17 cellular contexts compared by ENCODE assay signal in the genomic region with DNA sequence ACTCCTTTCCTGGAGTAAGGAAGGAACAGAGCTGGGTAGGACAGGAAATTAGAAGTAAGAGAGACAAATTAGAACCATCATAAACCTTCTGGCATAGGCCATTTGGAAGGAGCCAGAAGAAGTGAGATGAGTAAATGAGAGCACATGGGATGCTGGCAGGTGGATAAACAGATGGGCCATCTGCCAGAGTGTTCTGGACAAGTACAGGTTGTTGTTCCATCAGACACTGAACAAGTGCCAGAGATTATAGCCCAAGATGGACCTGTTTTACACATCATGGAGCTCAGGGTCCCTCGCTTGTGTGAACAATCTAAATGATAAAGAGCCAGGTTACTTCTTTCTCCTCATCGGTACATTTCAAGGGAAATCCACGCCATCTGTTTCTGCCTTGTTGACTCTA.
DNase-seq lines count a peak whose midpoint lies in the region; ATAC-seq and TF ChIP-seq lines count a peak whose summit lies in the region.
"Had no signal": no experiment of that assay in that cellular context is flagged by ENCODE, and none has a peak within 500 bp of the region (broad histone marks: within the 10 kb centered on the region; RNA-seq: fewer than 3 reads in every experiment).

No MANE protein-coding gene starts in this region.

- no peak for TF ChIP-seq POLR2A in heart left ventricle (IDR thresholded peaks at IDR 0.05)

- DNase-seq in NCI-H82 (lab: John Stamatoyannopoulos, UW) (peak; percentile 61), NCI-H82 treated with DMSO at 0.1 percent for 48 hours (lab: John Stamatoyannopoulos, UW; ENCODE audit: unreplicated experiment) (no peak), NCI-H446 (lab: John Stamatoyannopoulos, UW) (peak; percentile 15 to 78), heart left ventricle (no peak), NCI-H510A (lab: John Stamatoyannopoulos, UW) (no peak), endodermal cell (no peak)
- DNase-seq in CD8-positive, alpha-beta memory T cell: no peak
- DNase-seq: DMS153, GOT3, NCI-H1417 treated with DMSO at 0.1 percent for 48 hours, NCI-H2029 treated with DMSO at 0.1 percent for 48 hours, NCI-H510A treated with DMSO at 0.1 percent for 48 hours, PC-9, SJCRH30 had no signal

- intact Hi-C loops in heart left ventricle (cut with DNase I): no loop called here

- no peak overlapping the region for H3K4me3 ChIP-seq in heart left ventricle
- no peak overlapping the region for H3K4me3 ChIP-seq in CD8-positive, alpha-beta memory T cell (ENCODE audit: low read length)
- no peak overlapping the region for H3K4me3 ChIP-seq in endodermal cell (ENCODE audit: low read length)
- H3K4me3 ChIP-seq: A549, PC-9, SJCRH30 had no signal

- no peak overlapping the region for H3K9ac ChIP-seq in endodermal cell (ENCODE audit: extremely low read depth, low read length, poor library complexity, severe bottlenecking)

- H3K27me3 ChIP-seq in heart left ventricle (peaks cover 0 to 4% (median 0%) of the 10 kb centered on the region in 9 donors), endodermal cell (ENCODE audit: control insufficient read depth, insufficient read depth, low read length, poor library complexity, severe bottlenecking) (no peaks in the 10 kb centered on the region)
- no peaks in the 10 kb centered on the region for H3K27me3 ChIP-seq in CD8-positive, alpha-beta memory T cell (ENCODE audit: insufficient read depth, low read length, poor library complexity, severe bottlenecking)
- H3K27me3 ChIP-seq: SJCRH30 had no signal

- no peaks in the 10 kb centered on the region for H3K4me1 Mint-ChIP-seq in CD8-positive, alpha-beta memory T cell
- peaks cover 1% of the 10 kb centered on the region for H3K4me1 Mint-ChIP-seq in endodermal cell

- no peak for TF ChIP-seq CTCF in VCaP (conservative IDR thresholded peaks at IDR 0.05)
- TF ChIP-seq CTCF in heart left ventricle (IDR thresholded peaks at IDR 0.05): no peak
- no peak for TF ChIP-seq CTCF in endodermal cell (conservative IDR thresholded peaks at IDR 0.05)

- H3K9me3 Mint-ChIP-seq in CD8-positive, alpha-beta memory T cell: peaks cover 0 to 3% (median 0%) of the 10 kb centered on the region in 5 donors
- H3K9me3 Mint-ChIP-seq in endodermal cell: no peaks in the 10 kb centered on the region
- H3K9me3 Mint-ChIP-seq: T-helper 2 cell treated with Interferon-gamma antibody and Interleukin-4, amounts not matched to agents 5 μg/mL and 100 μg/mL, for 36 hours had no signal

- CTCF ChIA-PET in CD8-positive, alpha-beta memory T cell (lab: Charles Lee): no interaction called here

- H3K36me3 Mint-ChIP-seq in CD8-positive, alpha-beta memory T cell: peaks cover 0 to 2% (median 0%) of the 10 kb centered on the region in 3 donors
- H3K36me3 Mint-ChIP-seq in endodermal cell (ENCODE audit: low read depth): no peaks in the 10 kb centered on the region

- peaks cover 6 to 16% of the 10 kb centered on the region in 2 donors for H3K27me3 Mint-ChIP-seq in CD8-positive, alpha-beta memory T cell
- H3K27me3 Mint-ChIP-seq in endodermal cell (ENCODE audit: insufficient read depth): peaks cover 2% of the 10 kb centered on the region

- H3K9me3 ChIP-seq in heart left ventricle (peaks cover 0 to 4% (median 0%) of the 10 kb centered on the region in 12 donors), endodermal cell (ENCODE audit: control insufficient read depth, low read length) (no peaks in the 10 kb centered on the region)
- no peaks in the 10 kb centered on the region for H3K9me3 ChIP-seq in CD8-positive, alpha-beta memory T cell (ENCODE audit: low read length)
- H3K9me3 ChIP-seq: A549, SJCRH30 had no signal

- no peak overlapping the region for H3K27ac Mint-ChIP-seq in CD8-positive, alpha-beta memory T cell
- H3K27ac Mint-ChIP-seq in endodermal cell: no peak overlapping the region
- H3K27ac Mint-ChIP-seq: T-helper 2 cell treated with Interferon-gamma antibody and Interleukin-4, amounts not matched to agents 5 μg/mL and 100 μg/mL, for 36 hours had no signal

- H3K36me3 ChIP-seq in heart left ventricle (no peaks in the 10 kb centered on the region), endodermal cell (ENCODE audit: control insufficient read depth, insufficient read depth, low read length) (no peaks in the 10 kb centered on the region)
- no peaks in the 10 kb centered on the region for H3K36me3 ChIP-seq in CD8-positive, alpha-beta memory T cell (ENCODE audit: insufficient read depth, low read length)
- H3K36me3 ChIP-seq: SJCRH30 had no signal

- H3K4me1 ChIP-seq in heart left ventricle (no peaks in the 10 kb centered on the region), endodermal cell (ENCODE audit: control insufficient read depth, insufficient read depth, low read length) (no peaks in the 10 kb centered on the region)
- H3K4me1 ChIP-seq in CD8-positive, alpha-beta memory T cell (ENCODE audit: insufficient read depth, low read length): no peaks in the 10 kb centered on the region
- H3K4me1 ChIP-seq: A549, SJCRH30 had no signal

- H3K4me3 Mint-ChIP-seq in CD8-positive, alpha-beta memory T cell: no peak overlapping the region
- no peak overlapping the region for H3K4me3 Mint-ChIP-seq in endodermal cell
- H3K4me3 Mint-ChIP-seq: T-helper 2 cell treated with Interferon-gamma antibody and Interleukin-4, amounts not matched to agents 5 μg/mL and 100 μg/mL, for 36 hours had no signal

- H3K27ac ChIP-seq in VCaP: peak overlapping the region; percentile 51
- no peak overlapping the region for H3K27ac ChIP-seq in heart left ventricle
- H3K27ac ChIP-seq in CD8-positive, alpha-beta memory T cell (ENCODE audit: low read depth, low read length): no peak overlapping the region
- H3K27ac ChIP-seq in endodermal cell (ENCODE audit: low read depth, low read length): no peak overlapping the region
- H3K27ac ChIP-seq: A549, PC-9, SJCRH30 had no signal

- ATAC-seq in heart left ventricle: no peak
- ATAC-seq: A549 had no signal

- POLR2A ChIA-PET in CD8-positive, alpha-beta memory T cell (lab: Charles Lee): no interaction called here

- 76 to 84% (median 82%) methylated on average over 3 of the region's 3 CpGs for WGBS in heart left ventricle, 4 donors
- WGBS in endodermal cell (ENCODE audit: insufficient coverage in 1 of 2, insufficient read length in 1 of 2), 2 experiments: 88 to 97% methylated on average over 3 of the region's 3 CpGs

Comparison
In these comparisons a context has a peak if more than half of its experiments do, and no peak if none do; other contexts are left out.
1. DNase-seq: peak in NCI-H82 (single experiment) and NCI-H446 (2 of 2); none in NCI-H82 treated with DMSO at 0.1 percent for 48 hours (single experiment), heart left ventricle (0 of 5), CD8-positive, alpha-beta memory T cell (0 of 5), NCI-H510A (single experiment) and endodermal cell (single experiment).